16 cellular contexts compared by ENCODE assay signal in genomic region chr22:44916281-44917231, GRCh38.
"Had no signal": no experiment of that assay in that cellular context is flagged by ENCODE, and none has a peak within 500 bp of the region (broad histone marks: within the 10 kb centered on the region; RNA-seq: fewer than 3 reads in every experiment).

No MANE protein-coding gene starts in this region.

- H3K4me1 Mint-ChIP-seq: neural crest cell had no signal

- H3K4me3 Mint-ChIP-seq: neural crest cell had no signal

- DNase-seq: activated naive CD4-positive, alpha-beta T cell treated with anti-CD3 and anti-CD28 coated beads, Interleukin-2, amount 50 U/mL, for 16 hours; activated T-cell treated with anti-CD3 and anti-CD28 coated beads for 4 hours; hypothalamus; kidney glomerular epithelial cell; midbrain; stimulated activated CD4-positive, alpha-beta T cell treated with anti-CD3 and anti-CD28 coated beads, Interleukin-15, amount 100 ng/mL, for 24 hours; stimulated activated CD4-positive, alpha-beta T cell treated with anti-CD3 and anti-CD28 coated beads, Interleukin-4, amount 100 ng/mL, for 1 hour; stimulated activated naive CD4-positive, alpha-beta T cell; SW 1271 had no signal

- H3K27me3 ChIP-seq: cardiac muscle cell, ovary, tibial nerve had no signal

- H3K27ac ChIP-seq: cardiac muscle cell, ovary, tibial nerve had no signal

- H3K36me3 ChIP-seq: cardiac muscle cell, ovary had no signal

- FAIRE-seq: colon had no signal

- H3K4me3 ChIP-seq: cardiac muscle cell, lung, ovary, tibial nerve had no signal

- H3K4me1 ChIP-seq: tibial nerve had no signal

- ATAC-seq: esophagus mucosa had no signal
